1 cellular context compared by ENCODE assay signal in the genomic region with DNA sequence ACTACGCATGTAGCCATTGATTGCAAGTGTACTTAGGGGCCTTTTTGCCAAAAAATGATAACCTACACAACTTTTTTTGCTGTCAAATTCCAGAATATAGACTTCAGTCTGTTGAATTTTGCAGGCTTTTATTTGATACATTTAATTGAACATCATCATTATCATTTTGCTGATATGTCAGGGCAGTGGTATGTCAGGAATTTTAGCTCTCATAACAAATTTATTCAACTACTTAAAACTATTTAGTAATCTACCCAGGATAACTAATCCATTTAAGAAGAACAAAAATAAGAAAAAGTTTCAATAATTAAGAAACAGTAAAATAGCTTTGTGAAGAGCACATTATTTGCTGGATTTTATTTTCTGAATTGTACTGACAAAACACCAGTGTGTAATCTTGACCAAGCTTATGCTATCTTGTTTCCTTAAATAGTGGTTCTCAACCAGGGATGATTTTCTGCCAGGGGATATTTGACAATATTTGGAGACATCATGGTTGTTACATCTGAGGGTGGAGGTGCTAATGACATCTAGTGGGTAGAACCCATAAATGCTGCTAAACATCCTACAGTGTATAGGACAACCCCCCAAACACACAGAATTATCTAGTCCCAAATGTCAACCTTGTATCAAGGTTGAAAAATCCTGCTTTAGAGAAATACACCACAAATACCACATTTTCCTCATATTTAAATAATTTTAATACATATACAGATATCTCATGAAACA.
TF ChIP-seq lines count a peak whose summit lies in the region.

No MANE protein-coding gene starts in this region.

TF ChIP-seq in SK-N-SH, 30 proteins besides CTCF, POLR2A, EP300 and RAD21 (continued from another document):
- TF ChIP-seq, protein P1, sequence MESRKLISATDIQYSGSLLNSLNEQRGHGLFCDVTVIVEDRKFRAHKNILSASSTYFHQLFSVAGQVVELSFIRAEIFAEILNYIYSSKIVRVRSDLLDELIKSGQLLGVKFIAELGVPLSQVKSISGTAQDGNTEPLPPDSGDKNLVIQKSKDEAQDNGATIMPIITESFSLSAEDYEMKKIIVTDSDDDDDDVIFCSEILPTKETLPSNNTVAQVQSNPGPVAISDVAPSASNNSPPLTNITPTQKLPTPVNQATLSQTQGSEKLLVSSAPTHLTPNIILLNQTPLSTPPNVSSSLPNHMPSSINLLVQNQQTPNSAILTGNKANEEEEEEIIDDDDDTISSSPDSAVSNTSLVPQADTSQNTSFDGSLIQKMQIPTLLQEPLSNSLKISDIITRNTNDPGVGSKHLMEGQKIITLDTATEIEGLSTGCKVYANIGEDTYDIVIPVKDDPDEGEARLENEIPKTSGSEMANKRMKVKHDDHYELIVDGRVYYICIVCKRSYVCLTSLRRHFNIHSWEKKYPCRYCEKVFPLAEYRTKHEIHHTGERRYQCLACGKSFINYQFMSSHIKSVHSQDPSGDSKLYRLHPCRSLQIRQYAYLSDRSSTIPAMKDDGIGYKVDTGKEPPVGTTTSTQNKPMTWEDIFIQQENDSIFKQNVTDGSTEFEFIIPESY (IDR thresholded peaks at IDR 0.05; ENCODE audit: borderline replicate concordance, low read depth), result no peak
- no peak for TF ChIP-seq FOSL2 (IDR thresholded peaks at IDR 0.05; ENCODE audit: borderline replicate concordance, low read depth)
- no peak for TF ChIP-seq EZH2phosphoT487 (IDR thresholded peaks at IDR 0.05; ENCODE audit: borderline replicate concordance, low read depth)
- no peak for TF ChIP-seq NRF1 (IDR thresholded peaks at IDR 0.05; ENCODE audit: low read depth, low read length)
- TF ChIP-seq TAF1 (IDR thresholded peaks at IDR 0.05; ENCODE audit: borderline replicate concordance, low read depth, low read length), result no peak
